ENCODE assay signal across 24 cellular contexts in the genomic region with DNA sequence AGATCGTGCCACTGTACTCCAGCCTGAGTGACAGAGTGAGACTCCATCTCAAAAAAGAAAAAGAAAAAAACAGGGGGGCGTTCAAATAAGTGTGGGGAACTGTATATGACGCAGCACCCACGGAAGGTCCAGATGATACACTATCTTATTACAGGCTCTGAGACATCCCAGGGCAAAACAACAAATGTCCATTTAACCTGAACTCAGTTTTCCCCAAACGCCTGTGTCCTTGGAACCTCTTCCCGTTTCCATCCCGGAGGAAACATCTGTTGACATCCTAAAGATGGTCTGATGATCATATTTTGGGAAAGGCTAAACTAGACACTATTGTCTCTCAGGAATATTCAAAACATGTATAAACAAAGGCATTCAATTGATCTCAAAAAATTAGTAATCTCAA.
DNase-seq lines count a peak whose midpoint lies in the region; ATAC-seq and TF ChIP-seq lines count a peak whose summit lies in the region.
"Had no signal": no experiment of that assay in that cellular context is flagged by ENCODE, and none has a peak within 500 bp of the region (broad histone marks: within the 10 kb centered on the region; RNA-seq: fewer than 3 reads in every experiment).

No MANE protein-coding gene starts in this region.

- H3K4me3 ChIP-seq in left ventricle myocardium inferior (no peak overlapping the region), smooth muscle cell (no peak overlapping the region), uterus (no peak overlapping the region), Peyer's patch (no peak overlapping the region)
- H3K4me3 ChIP-seq: dorsolateral prefrontal cortex, GM12878 had no signal

- WGBS in smooth muscle cell (ENCODE audit: low lambda C conversion rate) = 91% methylated on average over 7 of the region's 7 CpGs

- TF ChIP-seq POLR2A in uterus (IDR thresholded peaks at IDR 0.05) = no peak
- no peak for TF ChIP-seq POLR2A in Peyer's patch (IDR thresholded peaks at IDR 0.05)

- H3K27me3 ChIP-seq in left ventricle myocardium inferior (ENCODE audit: low read depth) = no peaks in the 10 kb centered on the region
- H3K27me3 ChIP-seq in smooth muscle cell (ENCODE audit: low read depth) = no peaks in the 10 kb centered on the region
- H3K27me3 ChIP-seq in uterus = no peaks in the 10 kb centered on the region
- no peaks in the 10 kb centered on the region for H3K27me3 ChIP-seq in Peyer's patch

- peaks cover 6% of the 10 kb centered on the region for H3K36me3 ChIP-seq in left ventricle myocardium inferior
- H3K36me3 ChIP-seq in smooth muscle cell (ENCODE audit: low read depth) = peaks cover 5% of the 10 kb centered on the region
- H3K36me3 ChIP-seq in uterus = no peaks in the 10 kb centered on the region
- H3K36me3 ChIP-seq in Peyer's patch = no peaks in the 10 kb centered on the region

- H3K4me1 ChIP-seq in left ventricle myocardium inferior (peaks cover 98% of the 10 kb centered on the region), smooth muscle cell (ENCODE audit: low read depth) (peaks cover 27% of the 10 kb centered on the region), uterus (peaks cover 0 to 18% of the 10 kb centered on the region in 2 donors), Peyer's patch (peaks cover 0 to 20% (median 0%) of the 10 kb centered on the region in 4 donors)

- no peak overlapping the region for H3K9ac ChIP-seq in smooth muscle cell (ENCODE audit: low read depth)

- DNase-seq in left ventricle myocardium inferior = no peak
- DNase-seq in Right ventricle myocardium superior = no peak
- DNase-seq in lung microvascular endothelial cell (ENCODE audit: low read depth in 2 of 2) = peak; percentile 31 to 79
- DNase-seq in smooth muscle cell (lab: John Stamatoyannopoulos, UW; ENCODE audit: unreplicated experiment) = no peak
- DNase-seq in uterus = no peak
- no peak for DNase-seq in Peyer's patch
- no peak for DNase-seq in activated naive CD4-positive, alpha-beta T cell treated with anti-CD3 and anti-CD28 coated beads, Interleukin-2, amount 50 U/mL, for 16 hours
- DNase-seq in NCI-H2081 (lab: John Stamatoyannopoulos, UW) = no peak
- DNase-seq: activated CD4-positive, alpha-beta memory T cell treated with anti-CD3 and anti-CD28 coated beads, Interleukin-2, amount 10 ng/mL, durations not matched to agents 7 days and 5 days; CD8-positive, alpha-beta T cell; central memory CD4-positive, alpha-beta T cell; DMS 273 treated with DMSO at 0.1 percent for 48 hours; dorsolateral prefrontal cortex; EL; HCEC 1CT; KG1; kidney; MM.1S; NCI-H2029; NCI-H345; NCI-H774; stimulated activated CD4-positive, alpha-beta T cell treated with anti-CD3 and anti-CD28 coated beads, Interleukin-1b, Interleukin-23, amount 100 ng/mL, for 48 hours; T-helper 1 cell had no signal

- H3K9me3 ChIP-seq in left ventricle myocardium inferior (replicated peaks) (no peaks in the 10 kb centered on the region), smooth muscle cell (replicated peaks; ENCODE audit: low read depth) (no peaks in the 10 kb centered on the region), uterus (no peaks in the 10 kb centered on the region), Peyer's patch (no peaks in the 10 kb centered on the region)

- intact Hi-C loops in left ventricle myocardium inferior (cut with micrococcal nuclease) = no loop called here
- intact Hi-C loops in Right ventricle myocardium superior (cut with DNase I) = no loop called here
- intact Hi-C loops in uterus (cut with DNase I; ENCODE audit: low total_unique reads) = no loop called here

- no peak for ATAC-seq in Right ventricle myocardium superior (ENCODE audit: poor library complexity)
- ATAC-seq: CD8-positive, alpha-beta T cell; GM12878 had no signal

- H3F3A ChIP-seq in smooth muscle cell (ENCODE audit: low read depth) = peaks cover 83% of the 10 kb centered on the region

- no peak overlapping the region for H2AFZ ChIP-seq in smooth muscle cell (ENCODE audit: low read depth)

- H4K20me1 ChIP-seq in smooth muscle cell (ENCODE audit: low read depth) = peaks cover 97% of the 10 kb centered on the region

- TF ChIP-seq CTCF in left ventricle myocardium inferior (IDR thresholded peaks at IDR 0.05; ENCODE audit: borderline replicate concordance) = no peak
- no peak for TF ChIP-seq CTCF in smooth muscle cell (IDR thresholded peaks at IDR 0.05; ENCODE audit: borderline replicate concordance, insufficient read depth, poor library complexity, severe bottlenecking)
- no peak for TF ChIP-seq CTCF in uterus (IDR thresholded peaks at IDR 0.05)
- TF ChIP-seq CTCF in Peyer's patch (IDR thresholded peaks at IDR 0.05) = no peak

- H3K4me2 ChIP-seq in smooth muscle cell = no peak overlapping the region

- H3K79me2 ChIP-seq in smooth muscle cell (ENCODE audit: low read depth) = peaks cover 97% of the 10 kb centered on the region

- H3K27ac ChIP-seq in left ventricle myocardium inferior (replicated peaks) (peak overlapping the region; percentile 92), smooth muscle cell (ENCODE audit: low read depth) (peak overlapping the region; percentile 59), uterus (peak overlapping the region; percentile 57 to 80), Peyer's patch (peak overlapping the region in 2 of 4 donors; percentile 25 to 72)

Comparison
In these comparisons a context has a peak if more than half of its experiments do, and no peak if none do; other contexts are left out.
1. DNase-seq: peak in lung microvascular endothelial cell (2 of 2); none in left ventricle myocardium inferior (single experiment), Right ventricle myocardium superior (single experiment), smooth muscle cell (single experiment), uterus (0 of 2), Peyer's patch (0 of 3), activated naive CD4-positive, alpha-beta T cell treated with anti-CD3 and anti-CD28 coated beads, Interleukin-2, amount 50 U/mL, for 16 hours (single experiment) and NCI-H2081 (0 of 2).